In genomic region chr19:45423589-45424190, GRCh38 we compare ENCODE assay signal across 1 cellular context.
A peak's percentile ranks its signal among the peaks of the same experiment; 100 is the strongest.
TF ChIP-seq lines count a peak whose summit lies in the region.

Gene ERCC1, minus strand, starts transcription at chr19:45423917. Its CDS starts 543 bp downstream, at chr19:45423374.

TF ChIP-seq in GM12878, 131 proteins besides CTCF, POLR2A, EP300 and RAD21 (continued from another document):
- TF ChIP-seq RELA (IDR thresholded peaks at IDR 0.05; ENCODE audit: borderline replicate concordance, partially characterized antibody) (peak; percentile 45), RAD51 (IDR thresholded peaks at IDR 0.05) (no peak), ZNF687 (IDR thresholded peaks at IDR 0.05) (peak; percentile 49), NR2C2 (IDR thresholded peaks at IDR 0.05; ENCODE audit: borderline replicate concordance, control insufficient read depth, insufficient read length, low read depth) (no peak), BMI1 (IDR thresholded peaks at IDR 0.05; ENCODE audit: borderline replicate concordance) (no peak), CBFB (IDR thresholded peaks at IDR 0.05; ENCODE audit: low read depth) (peak; percentile 71; the same call in 1 of the 2 replicates)
